Comparison of ENCODE assay signal across 8 cellular contexts in the genomic region with DNA sequence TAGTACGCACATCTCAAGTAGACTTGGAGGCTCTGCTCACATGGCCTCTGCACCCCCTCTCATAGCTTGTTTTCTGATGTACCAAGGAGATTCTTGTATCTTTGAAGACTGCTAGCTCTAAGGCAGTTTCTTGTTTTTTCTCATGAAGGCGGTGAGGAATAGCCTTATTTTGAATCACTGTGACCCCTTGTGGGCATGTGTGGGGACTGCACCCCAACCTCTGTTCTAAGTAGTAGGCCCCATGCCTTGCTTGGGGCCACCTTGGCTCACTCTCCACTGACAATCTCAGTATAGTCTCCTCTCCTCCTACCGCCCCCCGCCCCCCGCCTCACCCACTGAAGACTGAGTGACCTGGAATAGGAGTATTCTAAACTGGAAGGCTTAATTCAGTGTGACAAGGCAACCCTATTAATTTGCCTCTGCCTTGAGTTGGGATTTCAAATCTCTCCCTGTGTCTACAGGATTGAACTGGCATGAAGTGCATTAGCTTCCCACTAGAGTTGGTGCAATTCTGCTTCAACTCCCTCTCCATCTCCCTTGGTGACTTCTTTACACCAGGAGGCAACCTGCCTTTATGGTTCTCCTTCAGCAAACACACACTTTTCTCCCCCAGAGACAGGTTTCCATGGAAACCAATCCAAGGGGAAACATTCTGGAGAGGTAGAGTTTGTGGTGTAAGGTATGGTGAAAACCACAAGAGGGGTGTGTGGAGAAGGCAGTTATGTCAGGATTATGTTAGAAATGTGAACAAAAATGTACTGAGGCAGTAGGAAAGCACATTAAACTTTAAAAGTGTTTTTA.
DNase-seq lines count a peak whose midpoint lies in the region; ATAC-seq and TF ChIP-seq lines count a peak whose summit lies in the region.

No MANE protein-coding gene starts in this region.

- CTCF ChIA-PET in activated naive CD4-positive, alpha-beta T cell treated with anti-CD3 and anti-CD28 coated beads for 36 hours (lab: Charles Lee): interaction anchor here (0.6 to 1.6 kb wide), 13 partner anchors 11 to 523 kb away, joined by 3 to 6 read pairs (median 3); no protein-coding TSS in a partner anchor

- H3K4me1 Mint-ChIP-seq in activated naive CD4-positive, alpha-beta T cell treated with anti-CD3 and anti-CD28 coated beads for 36 hours (ENCODE audit: low read depth): peaks cover 18% of the 10 kb centered on the region

- in situ Hi-C loops in SK-MEL-5 (cut with HindIII; ENCODE audit: low pct_unique_long_range_greater_than_20kb, low sequenced_read_pairs): no loop called here

- H3K9me3 Mint-ChIP-seq in activated naive CD4-positive, alpha-beta T cell treated with anti-CD3 and anti-CD28 coated beads for 36 hours: peaks cover 8% of the 10 kb centered on the region

- intact Hi-C loops in activated naive CD4-positive, alpha-beta T cell treated with anti-CD3 and anti-CD28 coated beads for 36 hours (cut with micrococcal nuclease): loop anchor here (1.0 to 5.0 kb wide), 2 partner anchors 54 to 469 kb away; no protein-coding TSS in a partner anchor
- intact Hi-C loops in sigmoid colon (cut with DNase I): no loop called here

- no peak for TF ChIP-seq POLR2A in sigmoid colon (IDR thresholded peaks at IDR 0.05)

- peak; percentile 78 for TF ChIP-seq CTCF in cardiac muscle cell (IDR thresholded peaks at IDR 0.05; ENCODE audit: low read depth, low read length)
- peak in 2 of 4 experiments; percentile 34 to 72 for TF ChIP-seq CTCF in sigmoid colon (IDR thresholded peaks at IDR 0.05)

- 56 to 65% methylated on average over 5 of the region's 5 CpGs for WGBS in sigmoid colon, 2 donors

- H3K27me3 ChIP-seq in cardiac muscle cell (no peaks in the 10 kb centered on the region), sigmoid colon (no peaks in the 10 kb centered on the region)

- TF ChIP-seq EP300 in sigmoid colon (IDR thresholded peaks at IDR 0.05): no peak

- no peaks in the 10 kb centered on the region for H3K27me3 Mint-ChIP-seq in activated naive CD4-positive, alpha-beta T cell treated with anti-CD3 and anti-CD28 coated beads for 36 hours (ENCODE audit: low read depth)

- H3K27ac ChIP-seq in cardiac muscle cell (no peak overlapping the region), sigmoid colon (no peak overlapping the region)

- peak; percentile 61 for ATAC-seq in HG03521 (IDR thresholded peaks at IDR 0.05; ENCODE audit: unreplicated experiment)

- H3K4me3 Mint-ChIP-seq in activated naive CD4-positive, alpha-beta T cell treated with anti-CD3 and anti-CD28 coated beads for 36 hours: no peak overlapping the region

- H3K36me3 ChIP-seq in cardiac muscle cell (no peaks in the 10 kb centered on the region), sigmoid colon (no peaks in the 10 kb centered on the region)

- DNase-seq in NCI-H1417 (lab: John Stamatoyannopoulos, UW) (peak; percentile 9 to 50 (median 15)), NCI-H1417 treated with DMSO at 0.1 percent for 48 hours (lab: John Stamatoyannopoulos, UW) (no peak), SK-MEL-5 (ENCODE audit: low read depth, low spot score) (peak; percentile 80), cardiac muscle cell (ENCODE audit: low read depth in 1 of 2, low spot score in 1 of 2) (peak; percentile 69 to 73), pulmonary artery endothelial cell (ENCODE audit: low read depth, low spot score) (peak; percentile 17), sigmoid colon (no peak)
- peak; percentile 81 for DNase-seq in activated naive CD4-positive, alpha-beta T cell treated with anti-CD3 and anti-CD28 coated beads for 36 hours

- no peak overlapping the region for H3K4me3 ChIP-seq in cardiac muscle cell
- no peak overlapping the region for H3K4me3 ChIP-seq in sigmoid colon

- no peaks in the 10 kb centered on the region for H3K36me3 Mint-ChIP-seq in activated naive CD4-positive, alpha-beta T cell treated with anti-CD3 and anti-CD28 coated beads for 36 hours (ENCODE audit: low read depth)

- H3K4me1 ChIP-seq in cardiac muscle cell (ENCODE audit: low read depth) (peaks cover 8% of the 10 kb centered on the region), sigmoid colon (no peaks in the 10 kb centered on the region)

- H3K9me3 ChIP-seq in cardiac muscle cell (ENCODE audit: low read depth): no peaks in the 10 kb centered on the region
- peaks cover 0 to 12% (median 1%) of the 10 kb centered on the region in 4 donors for H3K9me3 ChIP-seq in sigmoid colon

- H3K27ac Mint-ChIP-seq in activated naive CD4-positive, alpha-beta T cell treated with anti-CD3 and anti-CD28 coated beads for 36 hours: no peak overlapping the region

Comparison
In these comparisons a context has a peak if more than half of its experiments do, and no peak if none do; other contexts are left out.
1. DNase-seq: peak in NCI-H1417 (3 of 3), SK-MEL-5 (single experiment), activated naive CD4-positive, alpha-beta T cell treated with anti-CD3 and anti-CD28 coated beads for 36 hours (single experiment), cardiac muscle cell (2 of 2) and pulmonary artery endothelial cell (single experiment); none in NCI-H1417 treated with DMSO at 0.1 percent for 48 hours (single experiment) and sigmoid colon (single experiment).